23 cellular contexts compared by ENCODE assay signal in the genomic region with DNA sequence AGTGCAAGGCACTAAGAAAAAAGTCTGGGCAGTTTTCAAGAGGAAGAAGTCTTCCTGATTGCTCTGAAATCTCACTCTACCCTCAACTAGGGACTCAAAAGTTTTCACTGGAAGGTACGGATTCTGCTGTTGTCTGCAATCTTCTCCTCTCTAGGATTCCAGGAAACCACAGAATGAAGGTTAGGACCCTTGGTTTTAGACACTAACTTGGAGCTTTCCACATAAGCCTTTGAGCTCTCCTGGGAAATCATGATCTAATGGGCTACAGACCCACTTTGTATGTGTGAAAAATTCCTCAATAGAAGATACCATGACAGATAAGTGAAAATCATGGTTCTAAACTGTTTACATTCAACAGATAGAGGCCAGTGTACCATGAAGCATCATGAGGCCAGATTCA.
DNase-seq lines count a peak whose midpoint lies in the region; ATAC-seq, FAIRE-seq and TF ChIP-seq lines count a peak whose summit lies in the region.
"Had no signal": no experiment of that assay in that cellular context is flagged by ENCODE, and none has a peak within 500 bp of the region (broad histone marks: within the 10 kb centered on the region; RNA-seq: fewer than 3 reads in every experiment).

No MANE protein-coding gene starts in this region.

- no peaks in the 10 kb centered on the region for H3K79me1 ChIP-seq in mesenchymal stem cell (replicated peaks; ENCODE audit: low read length, poor library complexity, severe bottlenecking)

- peaks cover 19% of the 10 kb centered on the region for H3K4me1 Mint-ChIP-seq in astrocyte (ENCODE audit: low read depth, unreplicated experiment)
- H3K4me1 Mint-ChIP-seq in immature natural killer cell = no peaks in the 10 kb centered on the region
- H3K4me1 Mint-ChIP-seq: B cell; CD4-positive, CD25-positive, alpha-beta regulatory T cell had no signal

- H3K9ac ChIP-seq in astrocyte (ENCODE audit: low read length) (no peak overlapping the region), mesenchymal stem cell (ENCODE audit: low read length) (no peak overlapping the region)
- H3K9ac ChIP-seq: BLaER1 had no signal

- no peak overlapping the region for H3K23ac ChIP-seq in mesenchymal stem cell (ENCODE audit: low read length in 2 of 2)

- no peak overlapping the region for H3K4me3 ChIP-seq in astrocyte (ENCODE audit: insufficient read depth, low read depth, low read length)
- no peak overlapping the region for H3K4me3 ChIP-seq in mesenchymal stem cell (ENCODE audit: insufficient read depth in 1 of 2, low read depth in 1 of 2, low read length in 2 of 2)
- H3K4me3 ChIP-seq: BLaER1 had no signal

- H3K27ac ChIP-seq in astrocyte (ENCODE audit: low read depth, low read length) = no peak overlapping the region
- H3K27ac ChIP-seq in mesenchymal stem cell (ENCODE audit: low read length, poor library complexity, severe bottlenecking) = no peak overlapping the region
- H3K27ac ChIP-seq: 22Rv1, BLaER1, C4-2B had no signal

- H3K27me3 ChIP-seq in astrocyte (ENCODE audit: insufficient read depth, low read length) = peaks cover 5% of the 10 kb centered on the region
- H3K27me3 ChIP-seq in mesenchymal stem cell (ENCODE audit: control insufficient read depth in 1 of 2, insufficient read depth in 1 of 2, low read length in 2 of 2) = no peaks in the 10 kb centered on the region
- H3K27me3 ChIP-seq: BLaER1 had no signal

- TF ChIP-seq CTCF in astrocyte (IDR thresholded peaks at IDR 0.05; ENCODE audit: insufficient read depth, low read depth, low read length) = no peak

- H3K4me1 ChIP-seq in astrocyte (ENCODE audit: insufficient read depth, low read length) (peaks cover 13% of the 10 kb centered on the region), mesenchymal stem cell (ENCODE audit: control insufficient read depth, insufficient read depth, low read depth, low read length) (peaks cover 1% of the 10 kb centered on the region)
- H3K4me1 ChIP-seq: BLaER1 had no signal

- H2AFZ ChIP-seq in astrocyte (ENCODE audit: low read depth, low read length) = no peak overlapping the region
- no peak overlapping the region for H2AFZ ChIP-seq in mesenchymal stem cell (ENCODE audit: low read depth, low read length)

- H3K4me2 ChIP-seq in astrocyte (ENCODE audit: low read length) (no peak overlapping the region), mesenchymal stem cell (ENCODE audit: low read length, poor library complexity, severe bottlenecking) (no peak overlapping the region)
- H3K4me2 ChIP-seq: BLaER1 had no signal

- WGBS in mesenchymal stem cell = 8% methylated on average over 1 of the region's 1 CpG

- H3K9me3 Mint-ChIP-seq in astrocyte (ENCODE audit: unreplicated experiment) = no peaks in the 10 kb centered on the region
- H3K9me3 Mint-ChIP-seq in immature natural killer cell = no peaks in the 10 kb centered on the region
- H3K9me3 Mint-ChIP-seq: CD8-positive, alpha-beta T cell had no signal

- H3K4ac ChIP-seq in mesenchymal stem cell (ENCODE audit: low read depth in 1 of 2, low read length in 2 of 2) = no peak overlapping the region

- ATAC-seq in HG03175 (IDR thresholded peaks at IDR 0.05; ENCODE audit: unreplicated experiment) = no peak
- ATAC-seq: CD8-positive, alpha-beta T cell had no signal

- no peak overlapping the region for H2AK5ac ChIP-seq in mesenchymal stem cell (ENCODE audit: low read length, severe bottlenecking)

- no peak overlapping the region for H2BK120ac ChIP-seq in mesenchymal stem cell (ENCODE audit: low read depth, low read length)

- no peak overlapping the region for H3K14ac ChIP-seq in mesenchymal stem cell (ENCODE audit: low read length in 2 of 2)

- no peak for FAIRE-seq in astrocyte (lab: Jason Lieb, UNC)
- FAIRE-seq: A204.1, D721Med, G401.6, GM12892 had no signal

- H3K79me2 ChIP-seq in astrocyte (ENCODE audit: insufficient read depth, low read length) = no peaks in the 10 kb centered on the region

- no peaks in the 10 kb centered on the region for H3K36me3 ChIP-seq in astrocyte (ENCODE audit: insufficient read depth, low read length)
- no peaks in the 10 kb centered on the region for H3K36me3 ChIP-seq in mesenchymal stem cell (ENCODE audit: control insufficient read depth in 1 of 2, insufficient read depth in 2 of 2, low read depth in 1 of 2, low read length in 2 of 2)
- H3K36me3 ChIP-seq: BLaER1 had no signal

- H3K27me3 Mint-ChIP-seq in astrocyte (ENCODE audit: low read depth, unreplicated experiment) = peaks cover 3% of the 10 kb centered on the region
- peaks cover 0 to 2% (median 2%) of the 10 kb centered on the region in 3 donors for H3K27me3 Mint-ChIP-seq in immature natural killer cell (ENCODE audit: low read depth in 3 of 3)
- H3K27me3 Mint-ChIP-seq: B cell had no signal

- H3K27ac Mint-ChIP-seq in astrocyte (ENCODE audit: unreplicated experiment) (no peak overlapping the region), immature natural killer cell (no peak overlapping the region)
- H3K27ac Mint-ChIP-seq: B cell; CD4-positive, CD25-positive, alpha-beta regulatory T cell; CD8-positive, alpha-beta T cell had no signal

- no peaks in the 10 kb centered on the region for H4K20me1 ChIP-seq in astrocyte (ENCODE audit: insufficient read depth, low read length)
- H4K20me1 ChIP-seq: BLaER1 had no signal

- H3K36me3 Mint-ChIP-seq in astrocyte (ENCODE audit: low read depth, unreplicated experiment) (no peaks in the 10 kb centered on the region), immature natural killer cell (no peaks in the 10 kb centered on the region)
- H3K36me3 Mint-ChIP-seq: CD4-positive, CD25-positive, alpha-beta regulatory T cell; CD8-positive, alpha-beta T cell had no signal

- no peak overlapping the region for H4K8ac ChIP-seq in mesenchymal stem cell (ENCODE audit: low read length)

- DNase-seq in EH (ENCODE audit: low read depth) = peak; percentile 11
- peak; percentile 46 for DNase-seq in astrocyte (ENCODE audit: low read depth)
- peak; percentile 0 for DNase-seq in ecto neural progenitor cell (ENCODE audit: low spot score)
- DNase-seq in mesenchymal stem cell = peak; percentile 70
- DNase-seq in putamen (ENCODE audit: low spot score) = no peak
- DNase-seq in HuH-7.5 (ENCODE audit: low spot score) = no peak
- DNase-seq in immature natural killer cell = no peak
- DNase-seq: CD4-positive, CD25-positive, alpha-beta regulatory T cell; CD8-positive, alpha-beta T cell; DMS 273 treated with DMSO at 0.1 percent for 48 hours; DMS79 treated with DMSO at 0.1 percent for 48 hours; GOT3; H7; HCEC 1CT had no signal

- H4K91ac ChIP-seq in mesenchymal stem cell (ENCODE audit: low read length) = no peak overlapping the region

- no peak overlapping the region for H2BK15ac ChIP-seq in mesenchymal stem cell (ENCODE audit: low read depth, poor library complexity, severe bottlenecking)

- H3K9me3 ChIP-seq in astrocyte (ENCODE audit: insufficient read depth, low read depth, low read length) = no peaks in the 10 kb centered on the region
- no peaks in the 10 kb centered on the region for H3K9me3 ChIP-seq in mesenchymal stem cell (ENCODE audit: control insufficient read depth, low read length)
- H3K9me3 ChIP-seq: BLaER1 had no signal

- H2BK12ac ChIP-seq in mesenchymal stem cell (ENCODE audit: low read length in 2 of 2) = no peak overlapping the region

- H2BK5ac ChIP-seq in mesenchymal stem cell (ENCODE audit: low read depth, low read length, poor library complexity, severe bottlenecking) = no peak overlapping the region

- H3K4me3 Mint-ChIP-seq in astrocyte (ENCODE audit: unreplicated experiment) = no peak overlapping the region
- H3K4me3 Mint-ChIP-seq in immature natural killer cell = no peak overlapping the region
- H3K4me3 Mint-ChIP-seq: B cell; CD4-positive, CD25-positive, alpha-beta regulatory T cell; CD8-positive, alpha-beta T cell had no signal

- H3K18ac ChIP-seq in mesenchymal stem cell (ENCODE audit: low read depth in 1 of 2, low read length in 2 of 2) = no peak overlapping the region

Comparison
In these comparisons a context has a peak if more than half of its experiments do, and no peak if none do; other contexts are left out.
1. DNase-seq: peak in EH (single experiment), astrocyte (single experiment), ecto neural progenitor cell (single experiment) and mesenchymal stem cell (single experiment); none in putamen (single experiment), HuH-7.5 (single experiment) and immature natural killer cell (0 of 3).